ENCODE assay signal across 14 cellular contexts in genomic region chr10:77605466-77605865, GRCh38. TPM values are rescaled to one million over a fixed set of nuclear protein-coding genes. Genes with fewer than 3 reads are reported as not detected.
DNase-seq lines count a peak whose midpoint lies in the region; FAIRE-seq and TF ChIP-seq lines count a peak whose summit lies in the region.
"Had no signal": no experiment of that assay in that cellular context is flagged by ENCODE, and none has a peak within 500 bp of the region (broad histone marks: within the 10 kb centered on the region; RNA-seq: fewer than 3 reads in every experiment).

No MANE protein-coding gene starts in this region.

- H3K79me1 ChIP-seq in neuronal stem cell (ENCODE audit: low read depth, low read length), result no peaks in the 10 kb centered on the region

- no peak overlapping the region for H2AK5ac ChIP-seq in neuronal stem cell (ENCODE audit: low read depth, low read length)

- no peak overlapping the region for H3K9ac ChIP-seq in neuronal stem cell (ENCODE audit: low read depth, low read length, poor library complexity)

- H2BK15ac ChIP-seq in neuronal stem cell (ENCODE audit: low read length), result no peak overlapping the region

- WGBS in neuronal stem cell (ENCODE audit: extremely low coverage in 2 of 2, insufficient read length in 2 of 2, insufficient replicate concordance in 1 of 2), 2 donors, result no CpG with 5 or more reads among the region's 4 CpGs

- no peak overlapping the region for H3K14ac ChIP-seq in neuronal stem cell (ENCODE audit: low read length)

- no peak for DNase-seq in D721Med (ENCODE audit: insufficient read length, low spot score)
- DNase-seq in M059J (ENCODE audit: low read depth), result peak; percentile 80
- no peak for DNase-seq in epithelial cell of proximal tubule (ENCODE audit: low read depth)
- no peak for DNase-seq in neuronal stem cell (ENCODE audit: low spot score)
- DNase-seq in activated CD4-positive, CD25-positive, alpha-beta regulatory T cell treated with anti-CD3 and anti-CD28 coated beads, Interleukin-2, amount 50 U/mL, for 72 hours, result no peak
- no peak for DNase-seq in effector CD4-positive, alpha-beta T cell
- no peak for DNase-seq in UCSD-AML1 (lab: John Stamatoyannopoulos, UW; ENCODE audit: unreplicated experiment)
- DNase-seq: activated T-cell treated with anti-CD3 and anti-CD28 coated beads, Interleukin-2, amount 50 U/mL, for 24 hours; anterior cingulate cortex; GF-D8; Karpas-422; stimulated activated CD4-positive, alpha-beta T cell treated with anti-CD3 and anti-CD28 coated beads, Interleukin-15, amount 100 ng/mL, for 24 hours had no signal

- H3K4me3 ChIP-seq in epithelial cell of proximal tubule (ENCODE audit: low read depth, low read length) (no peak overlapping the region), neuronal stem cell (ENCODE audit: low read length in 2 of 2) (no peak overlapping the region)

- H3K36me3 ChIP-seq in neuronal stem cell (replicated peaks in 1 of 2; ENCODE audit: control insufficient read depth in 2 of 2, insufficient read depth in 2 of 2, low read length in 2 of 2), result no peaks in the 10 kb centered on the region

- no peak for FAIRE-seq in D721Med (lab: Jason Lieb, UNC)
- FAIRE-seq: endothelial cell of umbilical vein had no signal

- no peak overlapping the region for H3K18ac ChIP-seq in neuronal stem cell (ENCODE audit: low read length)

- TF ChIP-seq CTCF in D721Med (IDR thresholded peaks at IDR 0.05; ENCODE audit: insufficient read depth, missing control alignments) (peak; percentile 31), epithelial cell of proximal tubule (conservative IDR thresholded peaks at IDR 0.05; ENCODE audit: low read depth, low read length) (peak; percentile 50)

- peaks cover 0 to 5% (median 0%) of the 10 kb centered on the region in 3 experiments for H3K27me3 ChIP-seq in neuronal stem cell (ENCODE audit: control insufficient read depth in 3 of 3, insufficient read depth in 3 of 3, low read depth in 1 of 3, low read length in 3 of 3)

- H3K4me1 ChIP-seq in neuronal stem cell (ENCODE audit: control insufficient read depth in 2 of 2, insufficient read depth in 1 of 2, low read depth in 1 of 2, low read length in 2 of 2), result peaks cover 0 to 8% of the 10 kb centered on the region in 2 donors

- H3K4ac ChIP-seq in neuronal stem cell (ENCODE audit: low read length), result no peak overlapping the region

- no peak overlapping the region for H2AFZ ChIP-seq in neuronal stem cell (ENCODE audit: low read length)

- no peak overlapping the region for H2BK12ac ChIP-seq in neuronal stem cell (ENCODE audit: low read length)

- no peak overlapping the region for H2BK5ac ChIP-seq in neuronal stem cell (ENCODE audit: low read length)

- H4K8ac ChIP-seq in neuronal stem cell (ENCODE audit: low read depth, low read length), result peak overlapping the region; percentile 53

- no peak overlapping the region for H3K4me2 ChIP-seq in neuronal stem cell (ENCODE audit: insufficient read depth, low read length, poor library complexity, severe bottlenecking)

- no peak overlapping the region for H4K91ac ChIP-seq in neuronal stem cell (ENCODE audit: low read depth, low read length, poor library complexity)

- no peaks in the 10 kb centered on the region for H3K9me3 ChIP-seq in neuronal stem cell (replicated peaks in 1 of 2; ENCODE audit: control insufficient read depth in 2 of 2, insufficient read depth in 1 of 2, low read depth in 1 of 2, low read length in 2 of 2)

- H2BK120ac ChIP-seq in neuronal stem cell (ENCODE audit: low read depth, low read length), result no peak overlapping the region

- no peak overlapping the region for H3K27ac ChIP-seq in neuronal stem cell (replicated peaks; ENCODE audit: low read length)

- H3K23ac ChIP-seq in neuronal stem cell (ENCODE audit: low read depth, low read length, poor library complexity), result no peak overlapping the region

RNA-seq across cellular contexts. Expression of gene KCNMA1, which starts 32.1 kb away (rescaled TPM):
- 16.1 and 23.3 TPM in 2 replicates for total RNA-seq in M059J (2014; rRNA removed; shearing (Covaris generic))
- total RNA-seq in epithelial cell of proximal tubule, result 12.5 and 19.5 TPM in 2 replicates
- polyA plus RNA-seq in neuronal stem cell (2013, experiment 1 of 2), result 1.8 TPM
- polyA plus RNA-seq in neuronal stem cell (2013, experiment 2 of 2), result 1.5 TPM
- total RNA-seq: SK-MEL-5 had no signal
